ENCODE assay signal across 19 cellular contexts in genomic region chr12:9947674-9948073, GRCh38. TPM values are rescaled to one million over a fixed set of nuclear protein-coding genes. Genes with fewer than 3 reads are reported as not detected.
A peak's percentile ranks its signal among the peaks of the same experiment; 100 is the strongest.
DNase-seq lines count a peak whose midpoint lies in the region; ATAC-seq and TF ChIP-seq lines count a peak whose summit lies in the region.
"Had no signal": no experiment of that assay in that cellular context is flagged by ENCODE, and none has a peak within 500 bp of the region (broad histone marks: within the 10 kb centered on the region; RNA-seq: fewer than 3 reads in every experiment).

No MANE protein-coding gene starts in this region.

- no peaks in the 10 kb centered on the region for H3K79me2 ChIP-seq in OCI-LY3 (ENCODE audit: low read length)

- POLR2A ChIA-PET in activated naive CD8-positive, alpha-beta T cell treated with anti-CD3 and anti-CD28 coated beads, Interleukin-2, amount 10 ng/mL, durations not matched to agents 7 days and 5 days (lab: Charles Lee): interaction anchor here (1.0 kb wide), 1 partner anchor 187 kb away, joined by 3 read pairs; the partner anchor contains the start of gene CD69

- H3K27me3 Mint-ChIP-seq in activated naive CD8-positive, alpha-beta T cell treated with anti-CD3 and anti-CD28 coated beads, Interleukin-2, amount 10 ng/mL, durations not matched to agents 7 days and 5 days: no peaks in the 10 kb centered on the region
- no peaks in the 10 kb centered on the region for H3K27me3 Mint-ChIP-seq in activated naive CD8-positive, alpha-beta T cell treated with anti-CD3 and anti-CD28 coated beads for 36 hours
- peaks cover 0 to 4% (median 2%) of the 10 kb centered on the region in 3 donors for H3K27me3 Mint-ChIP-seq in immature natural killer cell (ENCODE audit: low read depth in 3 of 3)

- H3K36me3 Mint-ChIP-seq in activated naive CD8-positive, alpha-beta T cell treated with anti-CD3 and anti-CD28 coated beads, Interleukin-2, amount 10 ng/mL, durations not matched to agents 7 days and 5 days: peaks cover 11% of the 10 kb centered on the region
- no peaks in the 10 kb centered on the region for H3K36me3 Mint-ChIP-seq in activated naive CD8-positive, alpha-beta T cell treated with anti-CD3 and anti-CD28 coated beads for 36 hours
- no peaks in the 10 kb centered on the region for H3K36me3 Mint-ChIP-seq in immature natural killer cell
- H3K36me3 Mint-ChIP-seq: CD4-positive, CD25-positive, alpha-beta regulatory T cell had no signal

- no peaks in the 10 kb centered on the region for H3K9me3 Mint-ChIP-seq in activated naive CD8-positive, alpha-beta T cell treated with anti-CD3 and anti-CD28 coated beads, Interleukin-2, amount 10 ng/mL, durations not matched to agents 7 days and 5 days
- H3K9me3 Mint-ChIP-seq in activated naive CD8-positive, alpha-beta T cell treated with anti-CD3 and anti-CD28 coated beads for 36 hours: no peaks in the 10 kb centered on the region
- no peaks in the 10 kb centered on the region for H3K9me3 Mint-ChIP-seq in immature natural killer cell

- intact Hi-C loops in upper lobe of right lung (cut with DNase I): no loop called here

- H3K9me3 ChIP-seq in OCI-LY3 (ENCODE audit: insufficient read depth, low read length) (no peaks in the 10 kb centered on the region), upper lobe of right lung (no peaks in the 10 kb centered on the region)
- H3K9me3 ChIP-seq: Caco-2 had no signal

- H3K27ac Mint-ChIP-seq in activated naive CD8-positive, alpha-beta T cell treated with anti-CD3 and anti-CD28 coated beads, Interleukin-2, amount 10 ng/mL, durations not matched to agents 7 days and 5 days: peak overlapping the region; percentile 35
- no peak overlapping the region for H3K27ac Mint-ChIP-seq in activated naive CD8-positive, alpha-beta T cell treated with anti-CD3 and anti-CD28 coated beads for 36 hours
- H3K27ac Mint-ChIP-seq in immature natural killer cell: peak overlapping the region in 3 of 6 donors; percentile 21 to 79 (median 77)

- H4K20me1 ChIP-seq in OCI-LY3 (ENCODE audit: insufficient read depth, low read length): no peaks in the 10 kb centered on the region

- peak overlapping the region; percentile 15 for H3K4me3 Mint-ChIP-seq in activated naive CD8-positive, alpha-beta T cell treated with anti-CD3 and anti-CD28 coated beads, Interleukin-2, amount 10 ng/mL, durations not matched to agents 7 days and 5 days
- no peak overlapping the region for H3K4me3 Mint-ChIP-seq in activated naive CD8-positive, alpha-beta T cell treated with anti-CD3 and anti-CD28 coated beads for 36 hours
- H3K4me3 Mint-ChIP-seq in immature natural killer cell: peak overlapping the region in 3 of 5 donors; percentile 3 to 63 (median 16)

- H3K27me3 ChIP-seq in OCI-LY3 (ENCODE audit: low read depth, low read length): peaks cover 18% of the 10 kb centered on the region
- no peaks in the 10 kb centered on the region for H3K27me3 ChIP-seq in upper lobe of right lung

- H3K4me2 ChIP-seq in OCI-LY3 (ENCODE audit: low read length): peak overlapping the region; percentile 83

- peaks cover 52% of the 10 kb centered on the region for H3K4me1 Mint-ChIP-seq in activated naive CD8-positive, alpha-beta T cell treated with anti-CD3 and anti-CD28 coated beads, Interleukin-2, amount 10 ng/mL, durations not matched to agents 7 days and 5 days
- H3K4me1 Mint-ChIP-seq in activated naive CD8-positive, alpha-beta T cell treated with anti-CD3 and anti-CD28 coated beads for 36 hours: peaks cover 36% of the 10 kb centered on the region
- H3K4me1 Mint-ChIP-seq in immature natural killer cell: peaks cover 61 to 68% of the 10 kb centered on the region in 2 donors

- H3K36me3 ChIP-seq in OCI-LY3 (replicated peaks; ENCODE audit: low read depth, low read length) (no peaks in the 10 kb centered on the region), upper lobe of right lung (no peaks in the 10 kb centered on the region)

- no peak overlapping the region for H2AFZ ChIP-seq in OCI-LY3 (ENCODE audit: low read depth, low read length)

- no peak for ATAC-seq in activated naive CD8-positive, alpha-beta T cell treated with anti-CD3 and anti-CD28 coated beads, Interleukin-2, amount 10 ng/mL, durations not matched to agents 7 days and 5 days (ENCODE audit: low read depth)
- ATAC-seq in upper lobe of right lung (peak; percentile 45), HG03457 (IDR thresholded peaks at IDR 0.05; ENCODE audit: unreplicated experiment) (no peak)
- ATAC-seq: K562, Panc1 had no signal

- H3K4me3 ChIP-seq in OCI-LY3 (ENCODE audit: low read length): peak overlapping the region; percentile 59
- no peak overlapping the region for H3K4me3 ChIP-seq in upper lobe of right lung
- H3K4me3 ChIP-seq: K562, SK-N-MC had no signal

- no peak for TF ChIP-seq CTCF in OCI-LY3 (IDR thresholded peaks at IDR 0.05; ENCODE audit: low read depth, low read length)
- no peak for TF ChIP-seq CTCF in upper lobe of right lung (IDR thresholded peaks at IDR 0.05)

- DNase-seq in activated naive CD8-positive, alpha-beta T cell treated with anti-CD3 and anti-CD28 coated beads, Interleukin-2, amount 10 ng/mL, durations not matched to agents 7 days and 5 days: no peak
- no peak for DNase-seq in activated naive CD8-positive, alpha-beta T cell treated with anti-CD3 and anti-CD28 coated beads for 36 hours
- no peak for DNase-seq in immature natural killer cell
- DNase-seq in upper lobe of right lung: no peak
- DNase-seq in activated effector memory CD4-positive, alpha-beta T cell treated with Interleukin-2 at 50 U/mL for 16 hours: no peak
- DNase-seq in activated gamma-delta T cell (lab: John Stamatoyannopoulos, UW): no peak
- DNase-seq: Caco-2; CD4-positive, CD25-positive, alpha-beta regulatory T cell; HCEC 1CT; NCI-H1092; NCI-H2081 treated with DMSO at 0.1 percent for 48 hours; NCI-H510A; NCI-H82 had no signal

- H3K4me1 ChIP-seq in OCI-LY3 (ENCODE audit: low read length) (peaks cover 54% of the 10 kb centered on the region), upper lobe of right lung (no peaks in the 10 kb centered on the region)
- H3K4me1 ChIP-seq: Caco-2 had no signal

- H3K27ac ChIP-seq in OCI-LY3 (ENCODE audit: low read length) (peak overlapping the region; percentile 82), upper lobe of right lung (no peak overlapping the region)
- H3K27ac ChIP-seq: SK-N-MC had no signal

- no peak overlapping the region for H3K9ac ChIP-seq in OCI-LY3 (ENCODE audit: low read length)

RNA-seq across cellular contexts. Expression of gene CLEC2A, which starts 15.5 kb away (rescaled TPM):
- total RNA-seq in activated naive CD8-positive, alpha-beta T cell treated with anti-CD3 and anti-CD28 coated beads, Interleukin-2, amount 10 ng/mL, durations not matched to agents 7 days and 5 days: not detected
- total RNA-seq in activated naive CD8-positive, alpha-beta T cell treated with anti-CD3 and anti-CD28 coated beads for 36 hours: not detected
- polyA plus RNA-seq in immature natural killer cell: not detected
- not detected for total RNA-seq in upper lobe of right lung
- total RNA-seq: A673; Caco-2; CD4-positive, CD25-positive, alpha-beta regulatory T cell; K562 had no signal
- polyA plus RNA-seq: CD4-positive, CD25-positive, alpha-beta regulatory T cell; K562 had no signal

RNA-seq across cellular contexts. Expression of gene CLEC12A, which starts 23.5 kb away (rescaled TPM):
- total RNA-seq in activated naive CD8-positive, alpha-beta T cell treated with anti-CD3 and anti-CD28 coated beads, Interleukin-2, amount 10 ng/mL, durations not matched to agents 7 days and 5 days: 1 to 10 TPM; 4.0 to 5.2 TPM
- total RNA-seq in activated naive CD8-positive, alpha-beta T cell treated with anti-CD3 and anti-CD28 coated beads for 36 hours: under 1 TPM; 0.14 TPM
- polyA plus RNA-seq in immature natural killer cell: 1 to 10 TPM; 2.9 to 5.6 (median 4.3) TPM
- 43.4 TPM for total RNA-seq in upper lobe of right lung
- total RNA-seq: A673; Caco-2; CD4-positive, CD25-positive, alpha-beta regulatory T cell; K562 had no signal
- polyA plus RNA-seq: K562 had no signal

RNA-seq across cellular contexts. Expression of gene CLEC1B, which starts 51.2 kb away (rescaled TPM):
- not detected for total RNA-seq in activated naive CD8-positive, alpha-beta T cell treated with anti-CD3 and anti-CD28 coated beads, Interleukin-2, amount 10 ng/mL, durations not matched to agents 7 days and 5 days
- total RNA-seq in activated naive CD8-positive, alpha-beta T cell treated with anti-CD3 and anti-CD28 coated beads for 36 hours: not detected
- 1 to 10 TPM in 1 of 3 donors, under 1 TPM in 1, not detected in 1; 0.47 to 2.0 TPM for polyA plus RNA-seq in immature natural killer cell
- not detected for total RNA-seq in upper lobe of right lung
- total RNA-seq: A673, Caco-2, K562 had no signal
- polyA plus RNA-seq: CD4-positive, CD25-positive, alpha-beta regulatory T cell; K562 had no signal

Comparison
In these comparisons a context has a peak if more than half of its experiments do, and no peak if none do; other contexts are left out.
1. RNA of gene CLEC12A, which starts 23.5 kb away (total RNA-seq): 43.4 TPM in upper lobe of right lung (single experiment) and 4.0 to 5.2 TPM in activated naive CD8-positive, alpha-beta T cell treated with anti-CD3 and anti-CD28 coated beads, Interleukin-2, amount 10 ng/mL, durations not matched to agents 7 days and 5 days; 0.14 TPM in activated naive CD8-positive, alpha-beta T cell treated with anti-CD3 and anti-CD28 coated beads for 36 hours; every median in the first group is over 4 times any median in the second.